Comparison of ENCODE assay signal across 1 cellular context in the genomic region with DNA sequence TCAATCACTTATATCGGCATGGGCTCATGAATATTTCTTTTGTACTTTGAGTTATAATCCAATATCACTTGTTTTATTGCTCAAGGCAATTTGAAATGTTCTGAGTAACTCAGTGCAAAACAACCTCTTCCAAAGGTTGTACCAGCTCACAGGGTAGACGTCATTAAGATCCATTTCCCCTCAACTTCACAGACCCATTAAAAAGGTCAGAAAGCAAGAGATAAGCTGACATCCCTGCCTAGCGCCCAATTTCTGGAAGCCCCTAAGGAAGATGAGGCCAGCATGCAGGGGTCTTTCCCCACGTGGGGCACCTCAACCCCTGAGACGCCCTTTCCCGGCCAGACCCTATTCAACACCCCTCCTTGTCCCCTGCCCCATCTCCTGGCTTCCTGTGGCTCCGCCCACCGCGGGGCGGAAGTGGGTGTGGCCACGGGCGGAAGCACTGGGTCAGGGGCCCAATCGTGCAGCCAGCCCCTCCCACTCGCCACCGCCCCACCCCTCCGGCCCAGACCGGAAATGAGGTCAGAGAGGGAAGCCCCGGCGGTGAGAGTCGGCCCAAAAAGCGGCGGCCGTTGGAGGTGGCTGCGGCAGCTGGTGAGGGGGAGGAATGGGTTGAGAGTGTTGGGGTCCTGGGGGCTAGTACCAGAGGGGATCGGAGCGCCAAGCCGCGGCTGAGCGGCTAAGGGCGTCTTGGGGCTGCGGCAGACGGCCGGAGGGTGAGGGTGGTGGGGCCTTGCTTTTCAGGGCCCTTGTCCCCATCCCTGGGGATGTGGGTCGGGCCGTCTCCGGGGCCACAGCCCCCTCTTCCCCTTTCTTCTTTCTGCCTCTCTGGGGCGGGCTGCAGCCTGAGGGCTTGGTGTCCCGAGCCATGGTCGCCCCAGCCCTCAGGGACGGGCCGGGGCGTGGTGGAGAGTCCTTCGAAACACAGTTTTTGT.
TF ChIP-seq lines count a peak whose summit lies in the region.

Gene GPATCH2L (plus strand): TSS at position 525 of the 935 bp plus-strand sequence. CDS start 2,442 bp downstream, outside the sequence.

TF ChIP-seq in HepG2, 621 proteins besides CTCF, POLR2A, EP300 and RAD21 (continued from another document and continues in another):
- no peak for TF ChIP-seq ZNF605 (CRISPR knock-in tag; IDR thresholded peaks at IDR 0.05)
- TF ChIP-seq ZNF180 (CRISPR knock-in tag; IDR thresholded peaks at IDR 0.05; ENCODE audit: borderline replicate concordance, low read depth): no peak
- TF ChIP-seq SYNCRIP (IDR thresholded peaks at IDR 0.05; ENCODE audit: insufficient read depth, low read depth, low read length): no peak
- TF ChIP-seq ZFP62 (CRISPR knock-in tag; IDR thresholded peaks at IDR 0.05): no peak
- TF ChIP-seq SP2 (CRISPR knock-in tag; IDR thresholded peaks at IDR 0.05): peak; percentile 80
- no peak for TF ChIP-seq ZNF296 (CRISPR knock-in tag; conservative IDR thresholded peaks at IDR 0.05)
- no peak for TF ChIP-seq ZNF720 (CRISPR knock-in tag; IDR thresholded peaks at IDR 0.05)
- no peak for TF ChIP-seq SRSF4 (IDR thresholded peaks at IDR 0.05; ENCODE audit: low read depth, low read length, poor library complexity, severe bottlenecking)
- peak; percentile 94 for TF ChIP-seq GABPA (IDR thresholded peaks at IDR 0.05; ENCODE audit: low read depth, low read length)
- TF ChIP-seq GABPA (CRISPR knock-in tag; IDR thresholded peaks at IDR 0.05; ENCODE audit: low read depth): peak; percentile 97
- TF ChIP-seq KDM1A (CRISPR knock-in tag; IDR thresholded peaks at IDR 0.05): no peak
- peak; percentile 68 for TF ChIP-seq ZBTB40 (IDR thresholded peaks at IDR 0.05)
- TF ChIP-seq ZBTB40 (CRISPR knock-in tag; IDR thresholded peaks at IDR 0.05): no peak
- no peak for TF ChIP-seq CEBPG (CRISPR knock-in tag; IDR thresholded peaks at IDR 0.05)
- no peak for TF ChIP-seq XBP1 (CRISPR knock-in tag; IDR thresholded peaks at IDR 0.05)
- TF ChIP-seq NRL (CRISPR knock-in tag; IDR thresholded peaks at IDR 0.05; ENCODE audit: borderline replicate concordance): no peak
- TF ChIP-seq ZBTB3 (CRISPR knock-in tag; IDR thresholded peaks at IDR 0.05; ENCODE audit: borderline replicate concordance, low read depth): 0 out of 2 replicates have a peak, but pooled peaks have one; percentile 44
- TF ChIP-seq, protein P1, sequence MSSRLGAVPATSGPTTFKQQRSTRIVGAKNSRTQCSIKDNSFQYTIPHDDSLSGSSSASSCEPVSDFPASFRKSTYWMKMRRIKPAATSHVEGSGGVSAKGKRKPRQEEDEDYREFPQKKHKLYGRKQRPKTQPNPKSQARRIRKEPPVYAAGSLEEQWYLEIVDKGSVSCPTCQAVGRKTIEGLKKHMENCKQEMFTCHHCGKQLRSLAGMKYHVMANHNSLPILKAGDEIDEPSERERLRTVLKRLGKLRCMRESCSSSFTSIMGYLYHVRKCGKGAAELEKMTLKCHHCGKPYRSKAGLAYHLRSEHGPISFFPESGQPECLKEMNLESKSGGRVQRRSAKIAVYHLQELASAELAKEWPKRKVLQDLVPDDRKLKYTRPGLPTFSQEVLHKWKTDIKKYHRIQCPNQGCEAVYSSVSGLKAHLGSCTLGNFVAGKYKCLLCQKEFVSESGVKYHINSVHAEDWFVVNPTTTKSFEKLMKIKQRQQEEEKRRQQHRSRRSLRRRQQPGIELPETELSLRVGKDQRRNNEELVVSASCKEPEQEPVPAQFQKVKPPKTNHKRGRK (CRISPR knock-in tag; IDR thresholded peaks at IDR 0.05): no peak
- TF ChIP-seq ZUFSP (CRISPR knock-in tag; IDR thresholded peaks at IDR 0.05; ENCODE audit: borderline replicate concordance): no peak
- TF ChIP-seq CENPBD1 (CRISPR knock-in tag; IDR thresholded peaks at IDR 0.05; ENCODE audit: borderline replicate concordance, low read depth): no peak
- TF ChIP-seq PHF21A (CRISPR knock-in tag; IDR thresholded peaks at IDR 0.05): no peak
- TF ChIP-seq ZBTB38 (CRISPR knock-in tag; IDR thresholded peaks at IDR 0.05): no peak
- TF ChIP-seq, protein P2, sequence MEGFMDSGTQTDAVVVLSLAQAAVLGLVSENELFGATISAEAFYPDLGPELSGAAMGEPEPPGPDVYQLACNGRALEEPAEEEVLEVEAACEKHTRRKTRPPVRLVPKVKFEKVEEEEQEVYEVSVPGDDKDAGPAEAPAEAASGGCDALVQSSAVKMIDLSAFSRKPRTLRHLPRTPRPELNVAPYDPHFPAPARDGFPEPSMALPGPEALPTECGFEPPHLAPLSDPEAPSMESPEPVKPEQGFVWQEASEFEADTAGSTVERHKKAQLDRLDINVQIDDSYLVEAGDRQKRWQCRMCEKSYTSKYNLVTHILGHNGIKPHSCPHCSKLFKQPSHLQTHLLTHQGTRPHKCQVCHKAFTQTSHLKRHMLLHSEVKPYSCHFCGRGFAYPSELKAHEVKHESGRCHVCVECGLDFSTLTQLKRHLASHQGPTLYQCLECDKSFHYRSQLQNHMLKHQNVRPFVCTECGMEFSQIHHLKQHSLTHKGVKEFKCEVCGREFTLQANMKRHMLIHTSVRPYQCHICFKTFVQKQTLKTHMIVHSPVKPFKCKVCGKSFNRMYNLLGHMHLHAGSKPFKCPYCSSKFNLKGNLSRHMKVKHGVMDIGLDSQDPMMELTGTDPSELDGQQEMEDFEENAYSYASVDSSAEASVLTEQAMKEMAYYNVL (CRISPR knock-in tag; IDR thresholded peaks at IDR 0.05; ENCODE audit: borderline replicate concordance): peak; percentile 68; the same call in 1 of the 2 replicates
- peak; percentile 16; the same call in 1 of the 2 replicates for TF ChIP-seq ZNF891 (CRISPR knock-in tag; IDR thresholded peaks at IDR 0.05)
- TF ChIP-seq ELF3 (CRISPR knock-in tag; IDR thresholded peaks at IDR 0.05): no peak
- TF ChIP-seq PRMT3 (CRISPR knock-in tag; IDR thresholded peaks at IDR 0.05; ENCODE audit: borderline replicate concordance, low read depth): no peak
- no peak for TF ChIP-seq CCAR2 (optimal IDR thresholded peaks at IDR 0.05; ENCODE audit: low read depth, low read length)
- TF ChIP-seq ZBTB26 (CRISPR knock-in tag; IDR thresholded peaks at IDR 0.05; ENCODE audit: borderline replicate concordance): peak; percentile 63; the same call in 1 of the 2 replicates
- no peak; the same call in 1 of the 2 replicates for TF ChIP-seq PITX1 (CRISPR knock-in tag; IDR thresholded peaks at IDR 0.05)
- peak; percentile 59 for TF ChIP-seq KDM2A (CRISPR knock-in tag; IDR thresholded peaks at IDR 0.05; ENCODE audit: borderline replicate concordance, low read depth)
- 0 out of 2 replicates have a peak, but pooled peaks have one; percentile 5 for TF ChIP-seq RXRB (CRISPR knock-in tag; IDR thresholded peaks at IDR 0.05; ENCODE audit: borderline replicate concordance)
- TF ChIP-seq, protein P3, sequence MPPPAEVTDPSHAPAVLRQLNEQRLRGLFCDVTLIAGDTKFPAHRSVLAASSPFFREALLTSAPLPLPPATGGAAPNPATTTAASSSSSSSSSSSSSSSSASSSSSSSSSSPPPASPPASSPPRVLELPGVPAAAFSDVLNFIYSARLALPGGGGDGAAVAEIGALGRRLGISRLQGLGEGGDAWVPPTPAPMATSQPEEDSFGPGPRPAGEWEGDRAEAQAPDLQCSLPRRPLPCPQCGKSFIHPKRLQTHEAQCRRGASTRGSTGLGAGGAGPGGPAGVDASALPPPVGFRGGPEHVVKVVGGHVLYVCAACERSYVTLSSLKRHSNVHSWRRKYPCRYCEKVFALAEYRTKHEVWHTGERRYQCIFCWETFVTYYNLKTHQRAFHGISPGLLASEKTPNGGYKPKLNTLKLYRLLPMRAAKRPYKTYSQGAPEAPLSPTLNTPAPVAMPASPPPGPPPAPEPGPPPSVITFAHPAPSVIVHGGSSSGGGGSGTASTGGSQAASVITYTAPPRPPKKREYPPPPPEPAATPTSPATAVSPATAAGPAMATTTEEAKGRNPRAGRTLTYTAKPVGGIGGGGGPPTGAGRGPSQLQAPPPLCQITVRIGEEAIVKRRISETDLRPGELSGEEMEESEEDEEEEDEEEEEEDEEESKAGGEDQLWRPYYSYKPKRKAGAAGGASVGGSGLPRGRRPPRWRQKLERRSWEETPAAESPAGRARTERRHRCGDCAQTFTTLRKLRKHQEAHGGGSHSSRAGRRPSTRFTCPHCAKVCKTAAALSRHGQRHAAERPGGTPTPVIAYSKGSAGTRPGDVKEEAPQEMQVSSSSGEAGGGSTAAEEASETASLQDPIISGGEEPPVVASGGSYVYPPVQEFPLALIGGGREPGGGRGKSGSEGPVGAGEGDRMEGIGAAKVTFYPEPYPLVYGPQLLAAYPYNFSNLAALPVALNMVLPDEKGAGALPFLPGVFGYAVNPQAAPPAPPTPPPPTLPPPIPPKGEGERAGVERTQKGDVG (CRISPR knock-in tag; IDR thresholded peaks at IDR 0.05; ENCODE audit: borderline replicate concordance): no peak
- no peak for TF ChIP-seq ZNF20 (CRISPR knock-in tag; IDR thresholded peaks at IDR 0.05)
- TF ChIP-seq, protein P4, sequence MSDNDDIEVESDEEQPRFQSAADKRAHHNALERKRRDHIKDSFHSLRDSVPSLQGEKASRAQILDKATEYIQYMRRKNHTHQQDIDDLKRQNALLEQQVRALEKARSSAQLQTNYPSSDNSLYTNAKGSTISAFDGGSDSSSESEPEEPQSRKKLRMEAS (IDR thresholded peaks at IDR 0.05): no peak
- TF ChIP-seq RXRA (CRISPR knock-in tag; IDR thresholded peaks at IDR 0.05): no peak
- TF ChIP-seq ZNF776 (CRISPR knock-in tag; IDR thresholded peaks at IDR 0.05): peak; percentile 80
- no peak for TF ChIP-seq KDM4B (CRISPR knock-in tag; IDR thresholded peaks at IDR 0.05)
